In genomic region chr21:45530423-45531113, GRCh38 we compare ENCODE assay signal across 25 cellular contexts. TPM values are rescaled to one million over a fixed set of nuclear protein-coding genes. Genes with fewer than 3 reads are reported as not detected.
DNase-seq lines count a peak whose midpoint lies in the region; ATAC-seq, FAIRE-seq and TF ChIP-seq lines count a peak whose summit lies in the region.
"Had no signal": no experiment of that assay in that cellular context is flagged by ENCODE, and none has a peak within 500 bp of the region (broad histone marks: within the 10 kb centered on the region; RNA-seq: fewer than 3 reads in every experiment).

No MANE protein-coding gene starts in this region.

- no peak overlapping the region for H2BK12ac ChIP-seq in neuronal stem cell (ENCODE audit: low read length)

- no peak for TF ChIP-seq CTCF in HFFc6 (IDR thresholded peaks at IDR 0.05)

- peak overlapping the region; percentile 81 for H3K9ac ChIP-seq in neuronal stem cell (ENCODE audit: low read depth, low read length, poor library complexity)
- H3K9ac ChIP-seq: BLaER1 treated with 17β-estradiol and CSF1 and Interleukin-3, amounts not matched to agents 10 nM and 100 nM had no signal

- DNase-seq in activated naive CD8-positive, alpha-beta T cell treated with anti-CD3 and anti-CD28 coated beads, Interleukin-2, amount 10 ng/mL, durations not matched to agents 7 days and 5 days: peak; percentile 21
- DNase-seq in activated naive CD8-positive, alpha-beta T cell treated with anti-CD3 and anti-CD28 coated beads, Interleukin-2, amount 50 U/mL, for 24 hours: no peak
- DNase-seq in left cardiac atrium: peak; percentile 14
- DNase-seq in neuronal stem cell (ENCODE audit: low spot score): no peak
- DNase-seq in urothelium cell line (ENCODE audit: low spot score): no peak
- DNase-seq in activated CD4-positive, alpha-beta T cell treated with anti-CD3 and anti-CD28 coated beads for 1 hour: no peak
- DNase-seq in HFFc6: no peak
- DNase-seq: IMR-90; mesenchymal stem cell; NCI-H1436 treated with DMSO at 0.1 percent for 48 hours; NCI-H2171 treated with DMSO at 0.1 percent for 48 hours; NCI-H526; small intestine; stimulated activated CD4-positive, alpha-beta T cell treated with anti-CD3 and anti-CD28 coated beads, Interleukin-4, amount 100 ng/mL, for 24 hours; uterus had no signal

- H3K14ac ChIP-seq in neuronal stem cell (ENCODE audit: low read length): no peak overlapping the region

- peaks cover 0 to 11% of the 10 kb centered on the region in 2 donors for H3K9me3 ChIP-seq in neuronal stem cell (replicated peaks in 1 of 2; ENCODE audit: control insufficient read depth in 2 of 2, insufficient read depth in 1 of 2, low read depth in 1 of 2, low read length in 2 of 2)
- H3K9me3 ChIP-seq: A549, breast epithelium, uterus had no signal

- peak overlapping the region; percentile 81 for H3K23ac ChIP-seq in neuronal stem cell (ENCODE audit: low read depth, low read length, poor library complexity)

- no peak overlapping the region for H2AK5ac ChIP-seq in neuronal stem cell (ENCODE audit: low read depth, low read length)

- H3K27ac Mint-ChIP-seq in activated naive CD8-positive, alpha-beta T cell treated with anti-CD3 and anti-CD28 coated beads, Interleukin-2, amount 10 ng/mL, durations not matched to agents 7 days and 5 days: no peak overlapping the region
- no peak overlapping the region for H3K27ac Mint-ChIP-seq in activated naive CD8-positive, alpha-beta T cell treated with anti-CD3 and anti-CD28 coated beads, Interleukin-2, amount 50 U/mL, for 24 hours
- no peak overlapping the region for H3K27ac Mint-ChIP-seq in HFFc6
- H3K27ac Mint-ChIP-seq: activated T-helper 2 cell treated with anti-CD3 and anti-CD28 coated beads, Interferon-gamma antibody, Interleukin-2, Interleukin-4, amounts not matched to agents 10 μg/mL and 5 μg/mL and 100 μg/mL, durations not matched to agents 14 hours and 24 hours and 36 hours; dendritic cell treated with granulocyte-macrophage colony-stimulating factor and Interleukin-4, amounts not matched to agents 40 ng/mL and 50 ng/mL, for 4 days; naive thymus-derived CD4-positive, alpha-beta T cell had no signal

- no peak overlapping the region for H2BK5ac ChIP-seq in neuronal stem cell (ENCODE audit: low read length)

- no peaks in the 10 kb centered on the region for H3K9me3 Mint-ChIP-seq in activated naive CD8-positive, alpha-beta T cell treated with anti-CD3 and anti-CD28 coated beads, Interleukin-2, amount 10 ng/mL, durations not matched to agents 7 days and 5 days
- H3K9me3 Mint-ChIP-seq in activated naive CD8-positive, alpha-beta T cell treated with anti-CD3 and anti-CD28 coated beads, Interleukin-2, amount 50 U/mL, for 24 hours: no peaks in the 10 kb centered on the region
- no peaks in the 10 kb centered on the region for H3K9me3 Mint-ChIP-seq in HFFc6
- H3K9me3 Mint-ChIP-seq: activated T-helper 2 cell treated with anti-CD3 and anti-CD28 coated beads, Interferon-gamma antibody, Interleukin-2, Interleukin-4, amounts not matched to agents 10 μg/mL and 5 μg/mL and 100 μg/mL, durations not matched to agents 14 hours and 24 hours and 36 hours; dendritic cell treated with granulocyte-macrophage colony-stimulating factor and Interleukin-4, amounts not matched to agents 40 ng/mL and 50 ng/mL, for 4 days; naive thymus-derived CD4-positive, alpha-beta T cell had no signal

- no peak overlapping the region for H3K4me3 Mint-ChIP-seq in activated naive CD8-positive, alpha-beta T cell treated with anti-CD3 and anti-CD28 coated beads, Interleukin-2, amount 10 ng/mL, durations not matched to agents 7 days and 5 days
- no peak overlapping the region for H3K4me3 Mint-ChIP-seq in activated naive CD8-positive, alpha-beta T cell treated with anti-CD3 and anti-CD28 coated beads, Interleukin-2, amount 50 U/mL, for 24 hours
- no peak overlapping the region for H3K4me3 Mint-ChIP-seq in HFFc6
- H3K4me3 Mint-ChIP-seq: dendritic cell treated with granulocyte-macrophage colony-stimulating factor and Interleukin-4, amounts not matched to agents 40 ng/mL and 50 ng/mL, for 4 days; naive thymus-derived CD4-positive, alpha-beta T cell had no signal

- H3K36me3 ChIP-seq in neuronal stem cell (replicated peaks in 1 of 2; ENCODE audit: control insufficient read depth in 2 of 2, insufficient read depth in 2 of 2, low read length in 2 of 2): peaks cover 21 to 33% of the 10 kb centered on the region in 2 donors
- H3K36me3 ChIP-seq: breast epithelium, uterus had no signal

- H2BK120ac ChIP-seq in neuronal stem cell (ENCODE audit: low read depth, low read length): peak overlapping the region; percentile 68

- WGBS in neuronal stem cell (ENCODE audit: extremely low coverage in 2 of 2, insufficient read length in 2 of 2, insufficient replicate concordance in 1 of 2), 2 donors: no CpG with 5 or more reads among the region's 50 CpGs

- H3K36me3 Mint-ChIP-seq in activated naive CD8-positive, alpha-beta T cell treated with anti-CD3 and anti-CD28 coated beads, Interleukin-2, amount 10 ng/mL, durations not matched to agents 7 days and 5 days: peaks cover 11% of the 10 kb centered on the region
- peaks cover 25% of the 10 kb centered on the region for H3K36me3 Mint-ChIP-seq in activated naive CD8-positive, alpha-beta T cell treated with anti-CD3 and anti-CD28 coated beads, Interleukin-2, amount 50 U/mL, for 24 hours (ENCODE audit: low read depth)
- H3K36me3 Mint-ChIP-seq in HFFc6 (ENCODE audit: low read depth): no peaks in the 10 kb centered on the region; the same call in 1 of the 2 replicates

- H3K4me1 ChIP-seq in neuronal stem cell (ENCODE audit: control insufficient read depth in 2 of 2, insufficient read depth in 1 of 2, low read depth in 1 of 2, low read length in 2 of 2): peaks cover 0 to 7% of the 10 kb centered on the region in 2 donors
- H3K4me1 ChIP-seq: A549, breast epithelium, uterus had no signal

- H3K27me3 ChIP-seq in neuronal stem cell (ENCODE audit: control insufficient read depth in 3 of 3, insufficient read depth in 3 of 3, low read depth in 1 of 3, low read length in 3 of 3): peaks cover 0 to 3% (median 0%) of the 10 kb centered on the region in 3 experiments
- H3K27me3 ChIP-seq: BLaER1 treated with 17β-estradiol and CSF1 and Interleukin-3, amounts not matched to agents 10 nM and 100 nM; breast epithelium; hepatocyte; uterus had no signal

- peak overlapping the region; percentile 78 for H4K8ac ChIP-seq in neuronal stem cell (ENCODE audit: low read depth, low read length)

- H3K4me2 ChIP-seq in neuronal stem cell (ENCODE audit: insufficient read depth, low read length, poor library complexity, severe bottlenecking): no peak overlapping the region
- H3K4me2 ChIP-seq: A549; BLaER1 treated with 17β-estradiol and CSF1 and Interleukin-3, amounts not matched to agents 10 nM and 100 nM; hepatocyte had no signal

- no peak overlapping the region for H2BK15ac ChIP-seq in neuronal stem cell (ENCODE audit: low read length)

- H4K91ac ChIP-seq in neuronal stem cell (ENCODE audit: low read depth, low read length, poor library complexity): peak overlapping the region; percentile 19

- no peak overlapping the region for H3K27ac ChIP-seq in neuronal stem cell (replicated peaks; ENCODE audit: low read length)
- H3K27ac ChIP-seq: A549; BLaER1 treated with 17β-estradiol and CSF1 and Interleukin-3, amounts not matched to agents 10 nM and 100 nM; breast epithelium; hepatocyte; uterus had no signal

- intact Hi-C loops in left cardiac atrium (cut with DNase I): no loop called here

- POLR2A ChIA-PET in activated naive CD8-positive, alpha-beta T cell treated with anti-CD3 and anti-CD28 coated beads, Interleukin-2, amount 10 ng/mL, durations not matched to agents 7 days and 5 days (lab: Charles Lee): no interaction called here

- peak overlapping the region; percentile 14 for H3K4ac ChIP-seq in neuronal stem cell (ENCODE audit: low read length)

- peaks cover 8% of the 10 kb centered on the region for H3K4me1 Mint-ChIP-seq in activated naive CD8-positive, alpha-beta T cell treated with anti-CD3 and anti-CD28 coated beads, Interleukin-2, amount 10 ng/mL, durations not matched to agents 7 days and 5 days
- H3K4me1 Mint-ChIP-seq in activated naive CD8-positive, alpha-beta T cell treated with anti-CD3 and anti-CD28 coated beads, Interleukin-2, amount 50 U/mL, for 24 hours: peaks cover 6% of the 10 kb centered on the region
- H3K4me1 Mint-ChIP-seq in HFFc6 (ENCODE audit: low read depth): no peaks in the 10 kb centered on the region

- ATAC-seq in activated naive CD8-positive, alpha-beta T cell treated with anti-CD3 and anti-CD28 coated beads, Interleukin-2, amount 10 ng/mL, durations not matched to agents 7 days and 5 days (ENCODE audit: low read depth): no peak
- ATAC-seq in activated naive CD8-positive, alpha-beta T cell treated with anti-CD3 and anti-CD28 coated beads, Interleukin-2, amount 50 U/mL, for 24 hours: no peak
- ATAC-seq in left cardiac atrium (no peak), GM18861 (IDR thresholded peaks at IDR 0.05; ENCODE audit: unreplicated experiment) (no peak)
- ATAC-seq: A549; naive thymus-derived CD4-positive, alpha-beta T cell had no signal

- no peak overlapping the region for H3K18ac ChIP-seq in neuronal stem cell (ENCODE audit: low read length)

- H3K27me3 Mint-ChIP-seq in activated naive CD8-positive, alpha-beta T cell treated with anti-CD3 and anti-CD28 coated beads, Interleukin-2, amount 10 ng/mL, durations not matched to agents 7 days and 5 days: no peaks in the 10 kb centered on the region
- no peaks in the 10 kb centered on the region for H3K27me3 Mint-ChIP-seq in activated naive CD8-positive, alpha-beta T cell treated with anti-CD3 and anti-CD28 coated beads, Interleukin-2, amount 50 U/mL, for 24 hours
- H3K27me3 Mint-ChIP-seq in HFFc6 (ENCODE audit: insufficient read depth): no peaks in the 10 kb centered on the region
- H3K27me3 Mint-ChIP-seq: dendritic cell treated with granulocyte-macrophage colony-stimulating factor and Interleukin-4, amounts not matched to agents 40 ng/mL and 50 ng/mL, for 4 days; naive thymus-derived CD4-positive, alpha-beta T cell had no signal

- H3K79me1 ChIP-seq in neuronal stem cell (ENCODE audit: low read depth, low read length): peaks cover 35% of the 10 kb centered on the region

- no peak overlapping the region for H2AFZ ChIP-seq in neuronal stem cell (ENCODE audit: low read length)
- H2AFZ ChIP-seq: hepatocyte had no signal

- peak; percentile 27 for FAIRE-seq in urothelium cell line (lab: Jason Lieb, UNC)
- FAIRE-seq: A549, D721Med, endothelial cell of umbilical vein, small intestine had no signal

- peak overlapping the region in 1 of 2 donors; percentile 60 for H3K4me3 ChIP-seq in neuronal stem cell (ENCODE audit: low read length in 2 of 2)
- H3K4me3 ChIP-seq: A549; BLaER1 treated with 17β-estradiol and CSF1 and Interleukin-3, amounts not matched to agents 10 nM and 100 nM; breast epithelium; hepatocyte; uterus had no signal

RNA-seq across cellular contexts. Expression of gene SLC19A1, which starts 11.7 kb away (rescaled TPM):
- total RNA-seq in activated naive CD8-positive, alpha-beta T cell treated with anti-CD3 and anti-CD28 coated beads, Interleukin-2, amount 10 ng/mL, durations not matched to agents 7 days and 5 days: 10 to 100 TPM; 34.3 to 38.4 TPM
- total RNA-seq in left cardiac atrium: 1 to 10 TPM; 5.4 to 8.6 TPM
- polyA plus RNA-seq in neuronal stem cell (2013, experiment 1 of 2): 16.6 TPM
- 16.2 TPM for polyA plus RNA-seq in neuronal stem cell (2013, experiment 2 of 2)
- total RNA-seq in HFFc6 (2021; fragmentation: NEBNext Ultra II Directional; extraction: Animal tissue kit (Norgen Biotek cat#: 25700)): 10 to 100 TPM; 12.3 to 15.9 (median 14.6) TPM

Comparison
In these comparisons a context has a peak if more than half of its experiments do, and no peak if none do; other contexts are left out.
1. DNase-seq: peak in activated naive CD8-positive, alpha-beta T cell treated with anti-CD3 and anti-CD28 coated beads, Interleukin-2, amount 10 ng/mL, durations not matched to agents 7 days and 5 days (single experiment) and left cardiac atrium (single experiment); none in activated naive CD8-positive, alpha-beta T cell treated with anti-CD3 and anti-CD28 coated beads, Interleukin-2, amount 50 U/mL, for 24 hours (single experiment), neuronal stem cell (single experiment), urothelium cell line (single experiment), activated CD4-positive, alpha-beta T cell treated with anti-CD3 and anti-CD28 coated beads for 1 hour (single experiment) and HFFc6 (single experiment).